Comparison of ENCODE assay signal across 8 cellular contexts in genomic region chr7:66628361-66629221, GRCh38. TPM values are rescaled to one million over a fixed set of nuclear protein-coding genes. Genes with fewer than 3 reads are reported as not detected.
DNase-seq lines count a peak whose midpoint lies in the region; ATAC-seq and TF ChIP-seq lines count a peak whose summit lies in the region.

TSS of gene KCTD7 (plus strand) at chr7:66628881. CDS start at chr7:66629065, 184 bp downstream.

- H3K4me3 Mint-ChIP-seq in activated naive CD8-positive, alpha-beta T cell treated with anti-CD3 and anti-CD28 coated beads for 36 hours = peak within 1 kb of the TSS; percentile 84
- H3K4me3 Mint-ChIP-seq in glutamatergic neuron (ENCODE audit: unreplicated experiment) (peak within 1 kb of the TSS; percentile 92), osteocyte (ENCODE audit: unreplicated experiment) (peak within 1 kb of the TSS; percentile 89)

- no peaks in the 10 kb centered on the region for H3K9me3 ChIP-seq in thoracic aorta

- H3K9me3 Mint-ChIP-seq in activated naive CD8-positive, alpha-beta T cell treated with anti-CD3 and anti-CD28 coated beads for 36 hours = peaks cover 3% of the 10 kb centered on the region
- H3K9me3 Mint-ChIP-seq in glutamatergic neuron (ENCODE audit: unreplicated experiment) (no peaks in the 10 kb centered on the region), osteocyte (ENCODE audit: unreplicated experiment) (no peaks in the 10 kb centered on the region)

- peak within 1 kb of the TSS; percentile 93 for H3K27ac ChIP-seq in thoracic aorta

- H3K36me3 ChIP-seq in thoracic aorta = no peaks in the 10 kb centered on the region

- no peaks in the 10 kb centered on the region for H3K27me3 ChIP-seq in thoracic aorta (replicated peaks; ENCODE audit: insufficient read depth)

- TF ChIP-seq CTCF in GM12864 (IDR thresholded peaks at IDR 0.05; ENCODE audit: low read depth, low read length, missing control alignments) (no peak), glutamatergic neuron (IDR thresholded peaks at IDR 0.05; ENCODE audit: partially characterized antibody, unreplicated experiment) (no peak), osteocyte (IDR thresholded peaks at IDR 0.05) (no peak), thoracic aorta (IDR thresholded peaks at IDR 0.05) (no peak)

- H3K36me3 Mint-ChIP-seq in activated naive CD8-positive, alpha-beta T cell treated with anti-CD3 and anti-CD28 coated beads for 36 hours = peaks cover 15% of the 10 kb centered on the region
- H3K36me3 Mint-ChIP-seq in glutamatergic neuron (ENCODE audit: unreplicated experiment) = peaks cover 6% of the 10 kb centered on the region
- peaks cover 6% of the 10 kb centered on the region for H3K36me3 Mint-ChIP-seq in osteocyte (ENCODE audit: unreplicated experiment)

- peaks cover 34% of the 10 kb centered on the region for H3K4me1 Mint-ChIP-seq in activated naive CD8-positive, alpha-beta T cell treated with anti-CD3 and anti-CD28 coated beads for 36 hours
- H3K4me1 Mint-ChIP-seq in glutamatergic neuron (ENCODE audit: low read depth, unreplicated experiment) (peaks cover 16% of the 10 kb centered on the region), osteocyte (ENCODE audit: unreplicated experiment) (peaks cover 12% of the 10 kb centered on the region)

- H3K27ac Mint-ChIP-seq in activated naive CD8-positive, alpha-beta T cell treated with anti-CD3 and anti-CD28 coated beads for 36 hours = peak within 1 kb of the TSS; percentile 82
- peak within 1 kb of the TSS; percentile 97 for H3K27ac Mint-ChIP-seq in glutamatergic neuron (ENCODE audit: unreplicated experiment)
- peak within 1 kb of the TSS; percentile 97 for H3K27ac Mint-ChIP-seq in osteocyte (ENCODE audit: unreplicated experiment)

- peaks cover 8 to 16% of the 10 kb centered on the region in 2 donors for H3K4me1 ChIP-seq in thoracic aorta (ENCODE audit: control insufficient read depth in 1 of 2, low read depth in 2 of 2)

- no peaks in the 10 kb centered on the region for H3K27me3 Mint-ChIP-seq in activated naive CD8-positive, alpha-beta T cell treated with anti-CD3 and anti-CD28 coated beads for 36 hours
- H3K27me3 Mint-ChIP-seq in glutamatergic neuron (ENCODE audit: unreplicated experiment) = peaks cover 8% of the 10 kb centered on the region
- H3K27me3 Mint-ChIP-seq in osteocyte (ENCODE audit: unreplicated experiment) = no peaks in the 10 kb centered on the region

- DNase-seq in GM12864 (ENCODE audit: low read depth) = peak; percentile 85
- DNase-seq in NCI-H1105 treated with DMSO at 0.1 percent for 48 hours (lab: John Stamatoyannopoulos, UW) = peak; percentile 96
- DNase-seq in SKM-1 treated with dmso at 0.1 percent for 144 hours (lab: John Stamatoyannopoulos, UW; ENCODE audit: unreplicated experiment) = peak; percentile 91
- DNase-seq in activated naive CD8-positive, alpha-beta T cell treated with anti-CD3 and anti-CD28 coated beads for 36 hours = peak; percentile 97
- peak; percentile 99 for DNase-seq in glutamatergic neuron
- DNase-seq in osteocyte (ENCODE audit: extremely low spot score, unreplicated experiment) = peak; percentile 100
- DNase-seq in thoracic aorta (ENCODE audit: low spot score) = peak; percentile 87

- ATAC-seq in HG02678 (IDR thresholded peaks at IDR 0.05; ENCODE audit: unreplicated experiment) = peak; percentile 91
- ATAC-seq in thoracic aorta (ENCODE audit: insufficient number of reproducible peaks, low FRiP score, low read depth) = peak; percentile 76

- H3K4me3 ChIP-seq in GM12864 (ENCODE audit: low read depth, low read length) (peak within 1 kb of the TSS; percentile 95), thoracic aorta (peak within 1 kb of the TSS; percentile 80)

RNA-seq across cellular contexts. Expression of gene KCTD7, which starts in this region (rescaled TPM):
- total RNA-seq in activated naive CD8-positive, alpha-beta T cell treated with anti-CD3 and anti-CD28 coated beads for 36 hours = 1 to 10 TPM; 3.5 to 4.3 TPM
- 48.5 TPM for total RNA-seq in glutamatergic neuron (ENCODE audit: unreplicated experiment)
- total RNA-seq in osteocyte = 16.5 and 17.2 TPM in 2 replicates
- total RNA-seq in thoracic aorta = 10 to 100 TPM; 24.5 to 31.0 TPM

Comparison
In these comparisons a context has a peak if more than half of its experiments do, and no peak if none do; other contexts are left out.
1. Peak in every context shown above with its lines: DNase-seq, ATAC-seq, H3K4me3 ChIP-seq and H3K27ac ChIP-seq.